Comparison of ENCODE assay signal across 14 cellular contexts in genomic region chrX:112834976-112835375, GRCh38.
"Had no signal": no experiment of that assay in that cellular context is flagged by ENCODE, and none has a peak within 500 bp of the region (broad histone marks: within the 10 kb centered on the region; RNA-seq: fewer than 3 reads in every experiment).

No MANE protein-coding gene starts in this region.

- H3K27me3 Mint-ChIP-seq: activated T-helper 17 cell treated with anti-CD3 and anti-CD28 coated beads, Interleukin-2, amount 50 U/mL, for 72 hours had no signal

- DNase-seq: activated CD4-positive, alpha-beta T cell treated with anti-CD3 and anti-CD28 coated beads, Interleukin-2, amount 50 U/mL, for 48 hours; activated naive CD4-positive, alpha-beta T cell treated with anti-CD3 and anti-CD28 coated beads, Interleukin-2, amount 10 ng/mL, durations not matched to agents 7 days and 5 days; caudate nucleus; colonic mucosa; esophagus squamous epithelium; foreskin keratinocyte; mesendoderm; occipital lobe; right cardiac atrium; stimulated activated naive CD8-positive, alpha-beta T cell treated with anti-CD3 and anti-CD28 coated beads, Interleukin-15, Interleukin-2, amounts not matched to agents 100 U/mL and 50 U/mL, for 24 hours; transverse colon; WERI-Rb-1 had no signal

- H3K27ac Mint-ChIP-seq: activated naive CD4-positive, alpha-beta T cell treated with anti-CD3 and anti-CD28 coated beads, Interleukin-2, amount 10 ng/mL, durations not matched to agents 7 days and 5 days; activated T-helper 17 cell treated with anti-CD3 and anti-CD28 coated beads, Interleukin-2, amount 50 U/mL, for 72 hours; natural killer cell treated with Interleukin-12 subunit alpha and Interleukin-12 subunit beta and Interleukin-15 and Interleukin-18, amount 100 ng/mL, for 72 hours had no signal

- H3K9me3 Mint-ChIP-seq: activated naive CD4-positive, alpha-beta T cell treated with anti-CD3 and anti-CD28 coated beads, Interleukin-2, amount 10 ng/mL, durations not matched to agents 7 days and 5 days; activated T-helper 17 cell treated with anti-CD3 and anti-CD28 coated beads, Interleukin-2, amount 50 U/mL, for 72 hours; natural killer cell treated with Interleukin-12 subunit alpha and Interleukin-12 subunit beta and Interleukin-15 and Interleukin-18, amount 100 ng/mL, for 72 hours had no signal

- H3K4me3 Mint-ChIP-seq: activated naive CD4-positive, alpha-beta T cell treated with anti-CD3 and anti-CD28 coated beads, Interleukin-2, amount 10 ng/mL, durations not matched to agents 7 days and 5 days; activated T-helper 17 cell treated with anti-CD3 and anti-CD28 coated beads, Interleukin-2, amount 50 U/mL, for 72 hours; natural killer cell treated with Interleukin-12 subunit alpha and Interleukin-12 subunit beta and Interleukin-15 and Interleukin-18, amount 100 ng/mL, for 72 hours had no signal

- H3K36me3 ChIP-seq: colonic mucosa, esophagus squamous epithelium, transverse colon, WERI-Rb-1 had no signal

- ATAC-seq: activated T-helper 17 cell treated with anti-CD3 and anti-CD28 coated beads, Interleukin-2, amount 50 U/mL, for 72 hours; foreskin keratinocyte; natural killer cell treated with Interleukin-12 subunit alpha and Interleukin-12 subunit beta and Interleukin-15 and Interleukin-18, amount 100 ng/mL, for 72 hours; right cardiac atrium; stimulated activated naive CD8-positive, alpha-beta T cell treated with anti-CD3 and anti-CD28 coated beads, Interleukin-15, Interleukin-2, amounts not matched to agents 100 U/mL and 50 U/mL, for 24 hours had no signal

- H3K4me1 Mint-ChIP-seq: activated T-helper 17 cell treated with anti-CD3 and anti-CD28 coated beads, Interleukin-2, amount 50 U/mL, for 72 hours had no signal

- H3K27ac ChIP-seq: colonic mucosa, esophagus squamous epithelium, foreskin keratinocyte, transverse colon, WERI-Rb-1 had no signal

- H3K27me3 ChIP-seq: esophagus squamous epithelium, foreskin keratinocyte, transverse colon had no signal

- H3K4me3 ChIP-seq: colonic mucosa, esophagus squamous epithelium, transverse colon had no signal

- H3K36me3 Mint-ChIP-seq: activated naive CD4-positive, alpha-beta T cell treated with anti-CD3 and anti-CD28 coated beads, Interleukin-2, amount 10 ng/mL, durations not matched to agents 7 days and 5 days; natural killer cell treated with Interleukin-12 subunit alpha and Interleukin-12 subunit beta and Interleukin-15 and Interleukin-18, amount 100 ng/mL, for 72 hours had no signal

- H3K4me1 ChIP-seq: colonic mucosa, foreskin keratinocyte had no signal

- H3K9me3 ChIP-seq: colonic mucosa, esophagus squamous epithelium, transverse colon had no signal
